Comparison of ENCODE assay signal across 8 cellular contexts in the genomic region with DNA sequence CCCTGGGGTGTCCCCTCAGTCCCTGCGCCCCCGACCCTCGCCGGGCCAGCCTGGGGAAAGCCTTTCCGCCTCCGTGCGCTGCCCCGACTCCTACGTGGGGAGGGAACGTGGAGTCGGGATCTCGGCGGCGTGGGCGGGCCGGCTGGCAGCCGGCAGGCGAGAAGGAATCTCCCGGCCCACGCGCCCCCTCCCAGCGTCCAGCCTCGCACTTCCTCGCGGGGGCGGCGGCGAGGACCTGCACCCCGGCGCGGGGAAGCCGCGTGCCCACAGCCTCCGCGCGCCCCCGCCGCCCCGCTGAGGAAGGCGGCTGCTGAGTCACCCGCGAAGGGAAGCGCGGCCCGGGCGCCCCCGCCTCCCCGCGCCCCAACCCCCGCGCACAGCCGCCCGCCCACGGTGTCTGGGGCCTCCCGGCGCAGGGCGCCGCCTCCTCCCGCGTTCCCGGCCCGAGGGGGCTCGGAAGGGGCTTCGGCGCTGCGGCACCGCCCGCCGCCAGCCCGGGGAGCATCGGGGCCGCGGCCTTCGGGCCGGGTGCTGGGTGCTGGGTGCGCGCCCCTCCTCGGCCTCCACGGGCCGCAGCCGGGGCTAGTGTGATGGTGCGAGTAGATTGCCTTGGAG. TPM values are rescaled to one million over a fixed set of nuclear protein-coding genes. Genes with fewer than 3 reads are reported as not detected.
DNase-seq lines count a peak whose midpoint lies in the region; ATAC-seq and TF ChIP-seq lines count a peak whose summit lies in the region.
"Not testable (repeated sequence)": the region's sequence is repeated elsewhere in the genome, so short reads cannot be mapped to it uniquely, and the experiment has no call there.

No MANE protein-coding gene starts in this region.

- WGBS in hepatocyte (ENCODE audit: low lambda C conversion rate, missing lambda C conversion rate), result 12% methylated on average over 26 of the region's 82 CpGs

- H3K79me2 ChIP-seq in hepatocyte, result not testable (repeated sequence)

- H3K9me3 ChIP-seq in hepatocyte (ENCODE audit: low read depth); upper lobe of right lung: not testable (repeated sequence)

- POLR2A ChIA-PET in activated CD8-positive, alpha-beta T cell treated with anti-CD3 and anti-CD28 coated beads for 36 hours (lab: Charles Lee); naive thymus-derived CD8-positive, alpha-beta T cell (lab: Charles Lee): not testable (repeated sequence)

- not testable (repeated sequence) for H3K4me1 ChIP-seq in hepatocyte (ENCODE audit: insufficient read depth); upper lobe of right lung

- H3K9me2 ChIP-seq in hepatocyte (replicated peaks; ENCODE audit: insufficient read depth), result not testable (repeated sequence)

- not testable (repeated sequence) for H3K27ac ChIP-seq in hepatocyte, upper lobe of right lung

- H3K36me3 ChIP-seq in hepatocyte (replicated peaks; ENCODE audit: insufficient read depth, low read depth); upper lobe of right lung: not testable (repeated sequence)

- not testable (repeated sequence) for H3K4me1 Mint-ChIP-seq in activated CD8-positive, alpha-beta T cell treated with anti-CD3 and anti-CD28 coated beads for 36 hours (ENCODE audit: low read depth); naive thymus-derived CD8-positive, alpha-beta T cell

- TF ChIP-seq CTCF in activated CD8-positive, alpha-beta T cell treated with anti-CD3 and anti-CD28 coated beads for 36 hours (IDR thresholded peaks at IDR 0.05); hepatocyte (IDR thresholded peaks at IDR 0.05; ENCODE audit: poor library complexity); upper lobe of right lung (IDR thresholded peaks at IDR 0.05): not testable (repeated sequence)

- H3K4me3 ChIP-seq in hepatocyte, upper lobe of right lung: not testable (repeated sequence)

- H3K27me3 ChIP-seq in hepatocyte, result peaks cover 50% of the 10 kb centered on the region
- peaks cover 19% of the 10 kb centered on the region for H3K27me3 ChIP-seq in upper lobe of right lung

- not testable (repeated sequence) for H2AFZ ChIP-seq in hepatocyte

- intact Hi-C loops in activated CD8-positive, alpha-beta T cell treated with anti-CD3 and anti-CD28 coated beads for 36 hours (cut with micrococcal nuclease); upper lobe of right lung (cut with DNase I): not testable (repeated sequence)

- H3K27me3 Mint-ChIP-seq in activated CD8-positive, alpha-beta T cell treated with anti-CD3 and anti-CD28 coated beads for 36 hours, result peaks cover 38% of the 10 kb centered on the region
- H3K27me3 Mint-ChIP-seq in naive thymus-derived CD8-positive, alpha-beta T cell, result peaks cover 40 to 65% (median 63%) of the 10 kb centered on the region in 5 donors

- not testable (repeated sequence) for H3K4me3 Mint-ChIP-seq in activated CD8-positive, alpha-beta T cell treated with anti-CD3 and anti-CD28 coated beads for 36 hours; naive thymus-derived CD8-positive, alpha-beta T cell

- peak overlapping the region; percentile 68 for H3K4me2 ChIP-seq in hepatocyte

- ATAC-seq in activated CD8-positive, alpha-beta T cell treated with anti-CD3 and anti-CD28 coated beads for 36 hours, result peak; percentile 39
- ATAC-seq in naive thymus-derived CD8-positive, alpha-beta T cell, result peak; percentile 42 to 48
- peak; percentile 55 for ATAC-seq in upper lobe of right lung

- H3K9me3 Mint-ChIP-seq in activated CD8-positive, alpha-beta T cell treated with anti-CD3 and anti-CD28 coated beads for 36 hours; naive thymus-derived CD8-positive, alpha-beta T cell: not testable (repeated sequence)

- H3K36me3 Mint-ChIP-seq in activated CD8-positive, alpha-beta T cell treated with anti-CD3 and anti-CD28 coated beads for 36 hours (ENCODE audit: low read depth); naive thymus-derived CD8-positive, alpha-beta T cell: not testable (repeated sequence)

- CTCF ChIA-PET in activated CD8-positive, alpha-beta T cell treated with anti-CD3 and anti-CD28 coated beads for 36 hours (lab: Charles Lee), result not testable (repeated sequence)

- H3K27ac Mint-ChIP-seq in activated CD8-positive, alpha-beta T cell treated with anti-CD3 and anti-CD28 coated beads for 36 hours; naive thymus-derived CD8-positive, alpha-beta T cell: not testable (repeated sequence)

- DNase-seq in GDM1 (lab: John Stamatoyannopoulos, UW), result peak; percentile 37
- peak; percentile 42 for DNase-seq in NCI-H69 (lab: John Stamatoyannopoulos, UW)
- DNase-seq in activated CD8-positive, alpha-beta T cell treated with anti-CD3 and anti-CD28 coated beads for 36 hours; hepatocyte (ENCODE audit: low spot score); upper lobe of right lung: not testable (repeated sequence)
- DNase-seq in ecto neural progenitor cell (ENCODE audit: low spot score), result peak; percentile 43
- peak in 1 of 10 donors; percentile 18 for DNase-seq in naive thymus-derived CD8-positive, alpha-beta T cell
- DNase-seq in stimulated activated CD4-positive, alpha-beta T cell treated with anti-CD3 and anti-CD28 coated beads, Interleukin-12 subunit alpha, Interleukin-12 subunit beta, amount 100 ng/mL, for 4 hours, result peak; percentile 23

- not testable (repeated sequence) for H4K20me1 ChIP-seq in hepatocyte (ENCODE audit: insufficient read depth, poor library complexity, severe bottlenecking)

RNA-seq across cellular contexts. Expression of a gene that starts 11.3 kb away (rescaled TPM):
- 1 to 10 TPM; 2.5 to 2.7 TPM for total RNA-seq in activated CD8-positive, alpha-beta T cell treated with anti-CD3 and anti-CD28 coated beads for 36 hours
- total RNA-seq in hepatocyte (0.36 and 0.70 TPM in 2 replicates), upper lobe of right lung (4.6 TPM)
- 2.7 and 4.3 TPM in 2 replicates for polyA plus RNA-seq in hepatocyte
- 10 to 100 TPM; 13.9 to 19.3 TPM for total RNA-seq in naive thymus-derived CD8-positive, alpha-beta T cell
- polyA plus RNA-seq in naive thymus-derived CD8-positive, alpha-beta T cell, result 1 to 10 TPM in 2 of 3 donors, under 1 TPM in 1; 0.42 to 1.1 (median 1.1) TPM
